ENCODE assay signal across 17 cellular contexts in genomic region chr13:104295537-104295936, GRCh38.
"Had no signal": no experiment of that assay in that cellular context is flagged by ENCODE, and none has a peak within 500 bp of the region (broad histone marks: within the 10 kb centered on the region; RNA-seq: fewer than 3 reads in every experiment).

No MANE protein-coding gene starts in this region.

- DNase-seq: effector memory CD4-positive, alpha-beta T cell; heart right ventricle; hypothalamus; islet precursor cell; mammary epithelial cell; occipital lobe; psoas muscle; retina; stimulated activated CD4-positive, alpha-beta T cell treated with anti-CD3 and anti-CD28 coated beads, Interleukin-2, amount 100 ng/mL, for 24 hours; stimulated activated CD4-positive, alpha-beta T cell treated with anti-CD3 and anti-CD28 coated beads, Interleukin-4, amount 100 ng/mL, for 4 hours; stimulated activated naive CD4-positive, alpha-beta T cell had no signal

- FAIRE-seq: endometrium, frontal cortex had no signal

- ATAC-seq: esophagus mucosa; heart right ventricle; left lobe of liver; natural killer cell treated with Interleukin-12 subunit alpha and Interleukin-12 subunit beta and Interleukin-15 and Interleukin-18, amount 100 ng/mL, for 72 hours; psoas muscle had no signal

- H3K4me3 ChIP-seq: heart right ventricle, psoas muscle, skin epidermis had no signal

- H3K4me3 Mint-ChIP-seq: natural killer cell treated with Interleukin-12 subunit alpha and Interleukin-12 subunit beta and Interleukin-15 and Interleukin-18, amount 100 ng/mL, for 72 hours had no signal

- H3K36me3 ChIP-seq: heart right ventricle had no signal

- H3K27ac ChIP-seq: heart right ventricle, psoas muscle, skin epidermis had no signal

- H3K27me3 Mint-ChIP-seq: natural killer cell treated with Interleukin-12 subunit alpha and Interleukin-12 subunit beta and Interleukin-15 and Interleukin-18, amount 100 ng/mL, for 72 hours had no signal

- H3K27ac Mint-ChIP-seq: natural killer cell treated with Interleukin-12 subunit alpha and Interleukin-12 subunit beta and Interleukin-15 and Interleukin-18, amount 100 ng/mL, for 72 hours had no signal

- H3K27me3 ChIP-seq: heart right ventricle had no signal

- H3K9me3 ChIP-seq: heart right ventricle, psoas muscle had no signal

- H3K36me3 Mint-ChIP-seq: natural killer cell treated with Interleukin-12 subunit alpha and Interleukin-12 subunit beta and Interleukin-15 and Interleukin-18, amount 100 ng/mL, for 72 hours had no signal

- H3K4me1 ChIP-seq: heart right ventricle, psoas muscle had no signal
